Comparison of ENCODE assay signal across 12 cellular contexts in genomic region chr12:14936224-14936861, GRCh38. TPM values are rescaled to one million over a fixed set of nuclear protein-coding genes. Genes with fewer than 3 reads are reported as not detected.
A peak's percentile ranks its signal among the peaks of the same experiment; 100 is the strongest.
DNase-seq lines count a peak whose midpoint lies in the region; ATAC-seq and TF ChIP-seq lines count a peak whose summit lies in the region.
"Had no signal": no experiment of that assay in that cellular context is flagged by ENCODE, and none has a peak within 500 bp of the region (broad histone marks: within the 10 kb centered on the region; RNA-seq: fewer than 3 reads in every experiment).

No MANE protein-coding gene starts in this region.

- peak overlapping the region; percentile 9 for H3K27ac Mint-ChIP-seq in activated naive CD4-positive, alpha-beta T cell treated with anti-CD3 and anti-CD28 coated beads, Interleukin-2, amount 50 U/mL, for 24 hours
- H3K27ac Mint-ChIP-seq in activated naive CD4-positive, alpha-beta T cell treated with anti-CD3 and anti-CD28 coated beads for 36 hours = no peak overlapping the region
- H3K27ac Mint-ChIP-seq in osteocyte (ENCODE audit: unreplicated experiment) = no peak overlapping the region

- TF ChIP-seq CTCF in osteocyte (IDR thresholded peaks at IDR 0.05) (peak; percentile 19), RWPE1 (conservative IDR thresholded peaks at IDR 0.05; ENCODE audit: low read depth) (no peak)

- intact Hi-C loops in activated naive CD4-positive, alpha-beta T cell treated with anti-CD3 and anti-CD28 coated beads for 36 hours (cut with micrococcal nuclease) = loop anchor here (2.0 to 5.0 kb wide), 2 partner anchors 50 to 286 kb away; partner anchors contain the start of gene RERG

- H3K27me3 Mint-ChIP-seq in activated naive CD4-positive, alpha-beta T cell treated with anti-CD3 and anti-CD28 coated beads, Interleukin-2, amount 50 U/mL, for 24 hours = no peaks in the 10 kb centered on the region
- no peaks in the 10 kb centered on the region for H3K27me3 Mint-ChIP-seq in activated naive CD4-positive, alpha-beta T cell treated with anti-CD3 and anti-CD28 coated beads for 36 hours (ENCODE audit: low read depth)
- H3K27me3 Mint-ChIP-seq in osteocyte (ENCODE audit: unreplicated experiment) = no peaks in the 10 kb centered on the region
- H3K27me3 Mint-ChIP-seq: stimulated activated naive CD8-positive, alpha-beta T cell treated with anti-CD3 and anti-CD28 coated beads, Interleukin-15, Interleukin-2, amounts not matched to agents 100 ng/mL and 50 ng/mL, for 24 hours had no signal

- peaks cover 49% of the 10 kb centered on the region for H3K36me3 Mint-ChIP-seq in activated naive CD4-positive, alpha-beta T cell treated with anti-CD3 and anti-CD28 coated beads, Interleukin-2, amount 50 U/mL, for 24 hours
- H3K36me3 Mint-ChIP-seq in activated naive CD4-positive, alpha-beta T cell treated with anti-CD3 and anti-CD28 coated beads for 36 hours (ENCODE audit: low read depth) = peaks cover 26% of the 10 kb centered on the region
- peaks cover 3% of the 10 kb centered on the region for H3K36me3 Mint-ChIP-seq in osteocyte (ENCODE audit: unreplicated experiment)

- H3K4me1 Mint-ChIP-seq in activated naive CD4-positive, alpha-beta T cell treated with anti-CD3 and anti-CD28 coated beads, Interleukin-2, amount 50 U/mL, for 24 hours = peaks cover 74% of the 10 kb centered on the region
- H3K4me1 Mint-ChIP-seq in activated naive CD4-positive, alpha-beta T cell treated with anti-CD3 and anti-CD28 coated beads for 36 hours (ENCODE audit: low read depth) = peaks cover 43% of the 10 kb centered on the region
- peaks cover 17% of the 10 kb centered on the region for H3K4me1 Mint-ChIP-seq in osteocyte (ENCODE audit: unreplicated experiment)

- H3K9me3 Mint-ChIP-seq in activated naive CD4-positive, alpha-beta T cell treated with anti-CD3 and anti-CD28 coated beads, Interleukin-2, amount 50 U/mL, for 24 hours = no peaks in the 10 kb centered on the region
- H3K9me3 Mint-ChIP-seq in activated naive CD4-positive, alpha-beta T cell treated with anti-CD3 and anti-CD28 coated beads for 36 hours = peaks cover 2% of the 10 kb centered on the region
- H3K9me3 Mint-ChIP-seq in osteocyte (ENCODE audit: unreplicated experiment) = peaks cover 13% of the 10 kb centered on the region
- H3K9me3 Mint-ChIP-seq: stimulated activated naive CD8-positive, alpha-beta T cell treated with anti-CD3 and anti-CD28 coated beads, Interleukin-15, Interleukin-2, amounts not matched to agents 100 ng/mL and 50 ng/mL, for 24 hours had no signal

- no peak overlapping the region for H3K4me3 Mint-ChIP-seq in activated naive CD4-positive, alpha-beta T cell treated with anti-CD3 and anti-CD28 coated beads, Interleukin-2, amount 50 U/mL, for 24 hours
- H3K4me3 Mint-ChIP-seq in activated naive CD4-positive, alpha-beta T cell treated with anti-CD3 and anti-CD28 coated beads for 36 hours = no peak overlapping the region
- H3K4me3 Mint-ChIP-seq in osteocyte (ENCODE audit: unreplicated experiment) = no peak overlapping the region
- H3K4me3 Mint-ChIP-seq: stimulated activated naive CD8-positive, alpha-beta T cell treated with anti-CD3 and anti-CD28 coated beads, Interleukin-15, Interleukin-2, amounts not matched to agents 100 ng/mL and 50 ng/mL, for 24 hours had no signal

- POLR2A ChIA-PET in RWPE1 (lab: Yijun Ruan, JAX; ENCODE audit: low non-redundant PET) = no interaction called here

- DNase-seq in activated naive CD4-positive, alpha-beta T cell treated with anti-CD3 and anti-CD28 coated beads for 36 hours = no peak
- DNase-seq in NCI-H524 (lab: John Stamatoyannopoulos, UW) (peak; percentile 81 to 88), ecto neural progenitor cell (ENCODE audit: low spot score) (peak; percentile 63), osteocyte (ENCODE audit: extremely low spot score, unreplicated experiment) (no peak), RWPE1 (ENCODE audit: low spot score) (no peak), COLO668 (lab: John Stamatoyannopoulos, UW; ENCODE audit: unreplicated experiment) (no peak)
- DNase-seq: activated effector memory CD4-positive, alpha-beta T cell treated with anti-CD3 and anti-CD28 coated beads, Interleukin-2, amount 50 U/mL, for 16 hours; NCI-H345 had no signal

- no peak overlapping the region for H3K27ac ChIP-seq in RWPE1
- H3K27ac ChIP-seq: HL-60 had no signal

- CTCF ChIA-PET in activated naive CD4-positive, alpha-beta T cell treated with anti-CD3 and anti-CD28 coated beads for 36 hours (lab: Charles Lee) = interaction anchor here (0.5 to 3.1 kb wide), 14 partner anchors 8 to 89 kb away, joined by 3 to 22 read pairs (median 4); no protein-coding TSS in a partner anchor
- CTCF ChIA-PET in RWPE1 (lab: Yijun Ruan, JAX) = interaction anchor here (0.5 to 1.1 kb wide), 2 partner anchors 59 to 396 kb away, joined by 3 read pairs; no protein-coding TSS in a partner anchor

- no peak for ATAC-seq in GM19351 (IDR thresholded peaks at IDR 0.05; ENCODE audit: unreplicated experiment)

RNA-seq across cellular contexts. Expression of gene ERP27, which starts 2.0 kb away (rescaled TPM):
- total RNA-seq in activated naive CD4-positive, alpha-beta T cell treated with anti-CD3 and anti-CD28 coated beads for 36 hours = 1 to 10 TPM; 1.0 to 1.2 TPM
- total RNA-seq in osteocyte = 0.50 and 0.70 TPM in 2 replicates

RNA-seq across cellular contexts. Expression of gene ARHGDIB, which starts 25.1 kb away (rescaled TPM):
- 100 to 1,000 TPM; 663 to 730 TPM for total RNA-seq in activated naive CD4-positive, alpha-beta T cell treated with anti-CD3 and anti-CD28 coated beads for 36 hours
- 13.8 and 14.4 TPM in 2 replicates for total RNA-seq in osteocyte

RNA-seq across cellular contexts. Expression of gene PDE6H, which starts 36.5 kb away (rescaled TPM):
- not detected for total RNA-seq in activated naive CD4-positive, alpha-beta T cell treated with anti-CD3 and anti-CD28 coated beads for 36 hours
- not detected in 2 replicates for total RNA-seq in osteocyte

RNA-seq across cellular contexts. Expression of gene MGP, which starts 50.7 kb away (rescaled TPM):
- not detected for total RNA-seq in activated naive CD4-positive, alpha-beta T cell treated with anti-CD3 and anti-CD28 coated beads for 36 hours
- total RNA-seq in osteocyte = 74.1 and 92.6 TPM in 2 replicates

Comparison
In these comparisons a context has a peak if more than half of its experiments do, and no peak if none do; other contexts are left out.
1. DNase-seq: peak in NCI-H524 (2 of 2) and ecto neural progenitor cell (single experiment); none in activated naive CD4-positive, alpha-beta T cell treated with anti-CD3 and anti-CD28 coated beads for 36 hours (single experiment), osteocyte (single experiment), RWPE1 (single experiment) and COLO668 (single experiment).
2. RNA of gene ARHGDIB, which starts 25.1 kb away (total RNA-seq): 663 to 730 TPM in activated naive CD4-positive, alpha-beta T cell treated with anti-CD3 and anti-CD28 coated beads for 36 hours; 13.8 to 14.4 TPM in osteocyte; every median in the first group is over 10 times any median in the second.